ENCODE assay signal across 27 cellular contexts in genomic region chr20:4455996-4456395, GRCh38.
"Had no signal": no experiment of that assay in that cellular context is flagged by ENCODE, and none has a peak within 500 bp of the region (broad histone marks: within the 10 kb centered on the region; RNA-seq: fewer than 3 reads in every experiment).

No MANE protein-coding gene starts in this region.

- FAIRE-seq: endothelial cell of umbilical vein, kidney, small intestine had no signal

- H2AFZ ChIP-seq: neural progenitor cell, parathyroid adenoma had no signal

- H3K4me1 ChIP-seq: colonic mucosa, right lobe of liver, upper lobe of right lung, uterus had no signal

- H3K36me3 Mint-ChIP-seq: immature natural killer cell; stimulated activated naive B cell treated with anti-CD40 and anti-IgM and Interleukin-4, amounts not matched to agents 10 μg/mL and 1 μg/mL and 100 μg/mL, for 72 hours had no signal

- ATAC-seq: naive thymus-derived CD4-positive, alpha-beta T cell; stimulated activated naive B cell treated with anti-CD40 and anti-IgM and Interleukin-4, amounts not matched to agents 10 μg/mL and 1 μg/mL and 100 μg/mL, for 72 hours; upper lobe of right lung had no signal

- H3K4me1 Mint-ChIP-seq: immature natural killer cell; naive thymus-derived CD4-positive, alpha-beta T cell; stimulated activated naive B cell treated with anti-CD40 and anti-IgM and Interleukin-4, amounts not matched to agents 10 μg/mL and 1 μg/mL and 100 μg/mL, for 72 hours had no signal

- H3K9me3 Mint-ChIP-seq: immature natural killer cell; stimulated activated naive CD8-positive, alpha-beta T cell treated with anti-CD3 and anti-CD28 coated beads, Interleukin-15, Interleukin-2, amounts not matched to agents 100 ng/mL and 50 ng/mL, for 24 hours had no signal

- H3K27me3 ChIP-seq: colonic mucosa, esophagus squamous epithelium, neural progenitor cell, right lobe of liver, tibial nerve, upper lobe of right lung, uterus had no signal

- H3K4me2 ChIP-seq: neural progenitor cell had no signal

- H3K4me3 ChIP-seq: colonic mucosa, esophagus squamous epithelium, neural progenitor cell, right lobe of liver, thoracic aorta, tibial nerve, upper lobe of right lung, uterus had no signal

- H3K27ac Mint-ChIP-seq: dendritic cell treated with granulocyte-macrophage colony-stimulating factor and Interleukin-4, amounts not matched to agents 40 ng/mL and 50 ng/mL, for 4 days; immature natural killer cell; naive thymus-derived CD4-positive, alpha-beta T cell; nephron; neural progenitor cell; progenitor cell of endocrine pancreas; stimulated activated naive B cell treated with anti-CD40 and anti-IgM and Interleukin-4, amounts not matched to agents 10 μg/mL and 1 μg/mL and 100 μg/mL, for 72 hours; stimulated activated naive CD8-positive, alpha-beta T cell treated with anti-CD3 and anti-CD28 coated beads, Interleukin-15, Interleukin-2, amounts not matched to agents 100 ng/mL and 50 ng/mL, for 24 hours had no signal

- H3K4me3 Mint-ChIP-seq: dendritic cell treated with granulocyte-macrophage colony-stimulating factor and Interleukin-4, amounts not matched to agents 40 ng/mL and 50 ng/mL, for 4 days; immature natural killer cell; naive thymus-derived CD4-positive, alpha-beta T cell; nephron; neural progenitor cell; stimulated activated naive B cell treated with anti-CD40 and anti-IgM and Interleukin-4, amounts not matched to agents 10 μg/mL and 1 μg/mL and 100 μg/mL, for 72 hours; stimulated activated naive CD8-positive, alpha-beta T cell treated with anti-CD3 and anti-CD28 coated beads, Interleukin-15, Interleukin-2, amounts not matched to agents 100 ng/mL and 50 ng/mL, for 24 hours had no signal

- H3K9me3 ChIP-seq: colonic mucosa, esophagus squamous epithelium, right lobe of liver, thoracic aorta, upper lobe of right lung, uterus had no signal

- H3K9ac ChIP-seq: neural progenitor cell, parathyroid adenoma had no signal

- H3K27me3 Mint-ChIP-seq: progenitor cell of endocrine pancreas had no signal

- H3K79me2 ChIP-seq: parathyroid adenoma had no signal

- H3K36me3 ChIP-seq: colonic mucosa, esophagus squamous epithelium, neural progenitor cell, right lobe of liver, thoracic aorta, tibial nerve, upper lobe of right lung, uterus had no signal

- H3K27ac ChIP-seq: colonic mucosa, esophagus squamous epithelium, neural progenitor cell, parathyroid adenoma, right lobe of liver, thoracic aorta, tibial nerve, upper lobe of right lung, uterus had no signal

- DNase-seq: colonic mucosa; effector CD8-positive, alpha-beta T cell; erythroblast; esophagus squamous epithelium; foreskin melanocyte; hypothalamus; immature natural killer cell; kidney; mesenchymal stem cell; midbrain; naive thymus-derived CD4-positive, alpha-beta T cell; right lobe of liver; small intestine; stimulated activated CD4-positive, alpha-beta T cell treated with anti-CD3 and anti-CD28 coated beads, Interleukin-15, amount 100 ng/mL, for 24 hours; stimulated activated CD4-positive, alpha-beta T cell treated with anti-CD3 and anti-CD28 coated beads, Interleukin-2, amount 100 ng/mL, for 48 hours; stimulated activated naive B cell treated with anti-CD40 and anti-IgM and Interleukin-4, amounts not matched to agents 10 μg/mL and 1 μg/mL and 100 μg/mL, for 72 hours; upper lobe of right lung; uterus had no signal
